ENCODE assay signal across 8 cellular contexts in the genomic region with DNA sequence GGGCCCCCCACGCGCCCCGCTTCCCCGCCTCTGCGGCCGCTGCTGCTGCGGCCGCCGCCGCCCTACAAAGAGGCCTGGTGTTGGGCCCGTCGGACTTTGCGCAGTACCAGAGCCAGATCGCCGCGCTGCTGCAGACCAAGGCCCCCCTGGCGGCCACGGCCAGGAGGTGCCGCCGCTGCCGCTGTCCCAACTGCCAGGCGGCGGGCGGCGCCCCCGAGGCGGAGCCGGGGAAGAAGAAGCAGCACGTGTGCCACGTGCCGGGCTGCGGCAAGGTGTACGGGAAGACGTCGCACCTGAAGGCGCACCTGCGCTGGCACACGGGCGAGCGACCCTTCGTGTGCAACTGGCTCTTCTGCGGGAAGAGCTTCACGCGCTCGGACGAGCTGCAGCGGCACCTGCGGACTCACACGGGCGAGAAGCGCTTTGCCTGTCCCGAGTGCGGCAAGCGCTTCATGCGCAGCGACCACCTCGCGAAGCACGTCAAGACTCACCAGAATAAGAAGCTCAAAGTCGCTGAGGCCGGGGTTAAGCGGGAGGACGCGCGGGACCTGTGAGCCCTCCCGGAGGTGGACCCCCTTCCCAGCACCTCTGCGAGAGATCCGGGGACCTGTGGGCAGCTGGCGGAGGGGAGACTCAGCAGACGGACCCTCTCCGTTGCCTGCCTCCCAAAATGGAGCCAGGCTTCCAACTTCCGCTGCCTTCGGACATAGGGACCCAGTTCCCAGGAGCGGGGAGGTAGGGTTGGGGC. TPM values are rescaled to one million over a fixed set of nuclear protein-coding genes. Genes with fewer than 3 reads are reported as not detected.
DNase-seq lines count a peak whose midpoint lies in the region; ATAC-seq and TF ChIP-seq lines count a peak whose summit lies in the region.

No MANE protein-coding gene starts in this region.

- H3K27ac ChIP-seq in foreskin keratinocyte = no peak overlapping the region

- H3K4me3 Mint-ChIP-seq in osteocyte (ENCODE audit: unreplicated experiment) = no peak overlapping the region

- peak; percentile 41 for TF ChIP-seq CTCF in GM12873 (IDR thresholded peaks at IDR 0.05; ENCODE audit: insufficient read depth, low read depth, low read length, missing control alignments)
- TF ChIP-seq CTCF in foreskin keratinocyte (conservative IDR thresholded peaks at IDR 0.05) = peak; percentile 70
- TF ChIP-seq CTCF in osteocyte (IDR thresholded peaks at IDR 0.05) = peak; percentile 69

- ATAC-seq in foreskin keratinocyte = peak; percentile 69

- peak; percentile 52 for DNase-seq in activated T-cell treated with anti-CD3 and anti-CD28 coated beads, Interleukin-2, amount 50 U/mL, for 1 hour
- DNase-seq in foreskin keratinocyte (no peak), osteocyte (ENCODE audit: extremely low spot score, unreplicated experiment) (no peak), NCI-H345 treated with DMSO at 0.1 percent for 48 hours (lab: John Stamatoyannopoulos, UW; ENCODE audit: unreplicated experiment) (no peak), NCI-H2081 treated with DMSO at 0.1 percent for 48 hours (lab: John Stamatoyannopoulos, UW) (no peak), NCI-H2196 treated with DMSO at 0.1 percent for 48 hours (lab: John Stamatoyannopoulos, UW; ENCODE audit: unreplicated experiment) (no peak), NAMALWA (ENCODE audit: low spot score) (no peak)

- peaks cover 100% of the 10 kb centered on the region for H3K27me3 ChIP-seq in foreskin keratinocyte

- no peaks in the 10 kb centered on the region for H3K4me1 ChIP-seq in foreskin keratinocyte

- H3K9me3 Mint-ChIP-seq in osteocyte (ENCODE audit: unreplicated experiment) = no peaks in the 10 kb centered on the region

- peaks cover 68% of the 10 kb centered on the region for H3K27me3 Mint-ChIP-seq in osteocyte (ENCODE audit: unreplicated experiment)

- no peak overlapping the region for H3K27ac Mint-ChIP-seq in osteocyte (ENCODE audit: unreplicated experiment)

- no peaks in the 10 kb centered on the region for H3K36me3 Mint-ChIP-seq in osteocyte (ENCODE audit: unreplicated experiment)

- H3K4me1 Mint-ChIP-seq in osteocyte (ENCODE audit: unreplicated experiment) = peaks cover 23% of the 10 kb centered on the region

RNA-seq across cellular contexts. Expression of gene SP5, which starts 1.9 kb away (rescaled TPM):
- total RNA-seq in foreskin keratinocyte (0.07 TPM in 1 of 2 replicates, not detected in the other), osteocyte (not detected in 2 replicates)
- polyA plus RNA-seq in foreskin keratinocyte = 0.03 TPM in 2 replicates

RNA-seq across cellular contexts. Expression of gene ERICH2, which starts 53.2 kb away (rescaled TPM):
- total RNA-seq in foreskin keratinocyte (1.3 and 2.5 TPM in 2 replicates), osteocyte (not detected in 2 replicates)
- polyA plus RNA-seq in foreskin keratinocyte = 2.0 and 2.9 TPM in 2 replicates
